8 cellular contexts compared by ENCODE assay signal in the genomic region with DNA sequence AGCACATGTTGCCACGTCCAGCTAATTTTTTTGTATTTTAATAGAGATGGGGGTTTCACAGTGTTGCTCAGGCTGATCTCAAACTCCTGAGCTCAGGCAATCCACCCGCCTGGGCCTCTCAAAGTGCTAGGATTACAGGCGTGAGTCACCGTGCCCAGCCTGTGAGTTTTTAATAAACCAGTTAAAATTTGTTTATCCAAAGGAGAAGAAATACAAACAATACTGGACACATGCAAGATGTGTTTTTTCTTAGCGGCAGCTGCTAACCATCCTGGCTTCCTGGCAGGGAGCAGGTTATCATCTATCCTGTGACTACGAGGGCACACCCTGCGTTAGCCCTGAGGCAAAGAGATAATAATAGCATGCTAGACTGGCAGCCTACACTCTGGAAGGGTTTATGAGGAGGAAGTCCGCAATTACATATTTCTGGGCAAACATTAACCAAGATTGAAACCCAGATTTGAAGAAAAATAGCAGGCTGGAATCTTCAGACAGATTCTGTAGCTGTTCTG.
DNase-seq lines count a peak whose midpoint lies in the region; ATAC-seq and TF ChIP-seq lines count a peak whose summit lies in the region.

No MANE protein-coding gene starts in this region.

- H3K4me1 ChIP-seq in body of pancreas (peaks cover 8% of the 10 kb centered on the region), mucosa of descending colon (ENCODE audit: low read depth) (peaks cover 15% of the 10 kb centered on the region), H9 (ENCODE audit: insufficient read depth, low read length) (no peaks in the 10 kb centered on the region)

- H3K27ac Mint-ChIP-seq in H9 = no peak overlapping the region

- no peaks in the 10 kb centered on the region for H3K27me3 Mint-ChIP-seq in H9 (ENCODE audit: low read depth)

- H2BK12ac ChIP-seq in H9 (ENCODE audit: insufficient read length, low read depth, low read length) = no peak overlapping the region

- DNase-seq in NCI-H2227 (lab: John Stamatoyannopoulos, UW; ENCODE audit: unreplicated experiment) (peak; percentile 17), NCI-H2227 treated with DMSO at 0.1 percent for 48 hours (lab: John Stamatoyannopoulos, UW) (no peak), M059J (ENCODE audit: low read depth) (peak; percentile 96), body of pancreas (peak in 3 of 4 donors; percentile 9 to 26 (median 11)), mucosa of descending colon (peak; percentile 62 to 82 (median 70)), H9 (no peak), HT-29 (ENCODE audit: low spot score) (no peak)

- no peak overlapping the region for H3K56ac ChIP-seq in H9 (ENCODE audit: insufficient read length, low read depth, low read length)

- no peak overlapping the region for H2BK5ac ChIP-seq in H9 (ENCODE audit: insufficient read length, low read length)

- no peak overlapping the region for H3K4me2 ChIP-seq in H9 (ENCODE audit: insufficient read depth, insufficient read length, low read length)

- H4K20me1 ChIP-seq in H9 (ENCODE audit: control insufficient read depth, insufficient read depth, insufficient read length) = no peaks in the 10 kb centered on the region

- no peak overlapping the region for H3K9ac ChIP-seq in H9 (ENCODE audit: extremely low read depth, insufficient read length, low read length)

- no peaks in the 10 kb centered on the region for H3K79me2 ChIP-seq in H9 (ENCODE audit: insufficient read depth, low read length)

- no peak for TF ChIP-seq POLR2A in body of pancreas (IDR thresholded peaks at IDR 0.05)

- H4K5ac ChIP-seq in H9 (ENCODE audit: insufficient read length, low read depth, low read length) = no peak overlapping the region

- H3K4me1 Mint-ChIP-seq in H9 = peaks cover 16 to 29% of the 10 kb centered on the region in 2 experiments

- H3K36me3 ChIP-seq in body of pancreas (replicated peaks in 1 of 2; ENCODE audit: insufficient read depth in 1 of 2, low read depth in 2 of 2) (no peaks in the 10 kb centered on the region), mucosa of descending colon (ENCODE audit: low read depth) (no peaks in the 10 kb centered on the region)

- H2AK5ac ChIP-seq in H9 (ENCODE audit: insufficient read length, low read length) = no peak overlapping the region

- peak; percentile 48 for ATAC-seq in body of pancreas
- peak; percentile 99 for ATAC-seq in mucosa of descending colon
- no peak for ATAC-seq in HG02870 (IDR thresholded peaks at IDR 0.05; ENCODE audit: unreplicated experiment)

- no peak overlapping the region for H2BK15ac ChIP-seq in H9 (ENCODE audit: low read depth, low read length)

- no peak overlapping the region for H3T11ph ChIP-seq in H9 (ENCODE audit: low read length)

- intact Hi-C loops in body of pancreas (cut with DNase I) = no loop called here
- intact Hi-C loops in mucosa of descending colon (cut with DNase I, micrococcal nuclease) = no loop called here

- no peak overlapping the region for H4K91ac ChIP-seq in H9 (ENCODE audit: insufficient read length, low read depth, low read length)

- H3K27me3 ChIP-seq in body of pancreas = no peaks in the 10 kb centered on the region
- H3K27me3 ChIP-seq in H9 (ENCODE audit: insufficient read depth, low read length) = no peaks in the 10 kb centered on the region

- no peak overlapping the region for H3K4me3 Mint-ChIP-seq in H9

- WGBS in body of pancreas, 2 donors = 43 to 51% methylated on average over 8 of the region's 8 CpGs
- WGBS in H9 (ENCODE audit: extremely low coverage, insufficient read length, low lambda C conversion rate) = no CpG with 5 or more reads among the region's 8 CpGs

- H2BK120ac ChIP-seq in H9 (ENCODE audit: low read depth, low read length, poor library complexity, severe bottlenecking) = no peak overlapping the region

- H3K36me3 Mint-ChIP-seq in H9 (ENCODE audit: insufficient read depth in 1 of 3, low read depth in 3 of 3) = no peaks in the 10 kb centered on the region; a peak in 1 of 7 replicates

- H3K9me3 ChIP-seq in body of pancreas (no peaks in the 10 kb centered on the region), mucosa of descending colon (no peaks in the 10 kb centered on the region), H9 (ENCODE audit: control insufficient read depth, low read depth, low read length) (no peaks in the 10 kb centered on the region)

- no peak overlapping the region for H3K14ac ChIP-seq in H9 (ENCODE audit: insufficient read depth, low read length)

- H3K18ac ChIP-seq in H9 (ENCODE audit: insufficient read length, low read depth, low read length) = no peak overlapping the region

- no peak for TF ChIP-seq CTCF in body of pancreas (IDR thresholded peaks at IDR 0.05)
- no peak for TF ChIP-seq CTCF in mucosa of descending colon (IDR thresholded peaks at IDR 0.05)
- no peak for TF ChIP-seq CTCF in H9 (conservative IDR thresholded peaks at IDR 0.05)

- H4K8ac ChIP-seq in H9 (replicated peaks; ENCODE audit: insufficient read length, low read depth, low read length) = no peak overlapping the region

- H2BK20ac ChIP-seq in H9 (ENCODE audit: low read depth, low read length, poor library complexity, severe bottlenecking) = no peak overlapping the region

- no peak overlapping the region for H3K4ac ChIP-seq in H9 (ENCODE audit: low read depth, low read length)

- no peaks in the 10 kb centered on the region for H3K79me1 ChIP-seq in H9 (ENCODE audit: insufficient read depth, low read depth, low read length, poor library complexity, severe bottlenecking)

- H3K4me3 ChIP-seq in body of pancreas (no peak overlapping the region), mucosa of descending colon (no peak overlapping the region)

- H3K23ac ChIP-seq in H9 (ENCODE audit: insufficient read length, low read depth, low read length) = no peak overlapping the region

- H3K23me2 ChIP-seq in H9 (ENCODE audit: insufficient read length, low read depth, low read length, poor library complexity, severe bottlenecking) = no peaks in the 10 kb centered on the region

- H3K9me3 Mint-ChIP-seq in H9 = no peaks in the 10 kb centered on the region

- H3K27ac ChIP-seq in body of pancreas (no peak overlapping the region), H9 (ENCODE audit: insufficient read length, low read depth, low read length) (no peak overlapping the region)

- no peak overlapping the region for H2AFZ ChIP-seq in H9 (ENCODE audit: low read length)

Comparison
In these comparisons a context has a peak if more than half of its experiments do, and no peak if none do; other contexts are left out.
1. DNase-seq: peak in NCI-H2227 (single experiment), M059J (single experiment), body of pancreas (3 of 4) and mucosa of descending colon (3 of 3); none in NCI-H2227 treated with DMSO at 0.1 percent for 48 hours (single experiment), H9 (single experiment) and HT-29 (single experiment).